In genomic region chr9:134871941-134872340, GRCh38 we compare ENCODE assay signal across 1 cellular context.
TF ChIP-seq lines count a peak whose summit lies in the region.

No MANE protein-coding gene starts in this region.

TF ChIP-seq in HepG2, 621 proteins besides CTCF, POLR2A, EP300 and RAD21:
- TF ChIP-seq ZNF543 (CRISPR knock-in tag; IDR thresholded peaks at IDR 0.05), result no peak
- TF ChIP-seq ZNF343 (CRISPR knock-in tag; IDR thresholded peaks at IDR 0.05), result no peak
TF ChIP-seq in HepG2: peak in this region for 0.
